In genomic region chr19:13689050-13689449, GRCh38 we compare ENCODE assay signal across 11 cellular contexts.
DNase-seq lines count a peak whose midpoint lies in the region; ATAC-seq and TF ChIP-seq lines count a peak whose summit lies in the region.
"Had no signal": no experiment of that assay in that cellular context is flagged by ENCODE, and none has a peak within 500 bp of the region (broad histone marks: within the 10 kb centered on the region; RNA-seq: fewer than 3 reads in every experiment).

No MANE protein-coding gene starts in this region.

- H3K27ac Mint-ChIP-seq in activated naive CD4-positive, alpha-beta T cell treated with anti-CD3 and anti-CD28 coated beads for 36 hours = no peak overlapping the region
- no peak overlapping the region for H3K27ac Mint-ChIP-seq in activated T-helper 17 cell treated with anti-CD3 and anti-CD28 coated beads, Interleukin-2, amount 50 U/mL, for 72 hours
- no peak overlapping the region for H3K27ac Mint-ChIP-seq in neural progenitor cell

- H3K4me3 Mint-ChIP-seq in activated naive CD4-positive, alpha-beta T cell treated with anti-CD3 and anti-CD28 coated beads for 36 hours = no peak overlapping the region
- no peak overlapping the region for H3K4me3 Mint-ChIP-seq in activated T-helper 17 cell treated with anti-CD3 and anti-CD28 coated beads, Interleukin-2, amount 50 U/mL, for 72 hours
- H3K4me3 Mint-ChIP-seq in neural progenitor cell = no peak overlapping the region

- TF ChIP-seq CTCF in neural progenitor cell (IDR thresholded peaks at IDR 0.05) = no peak

- H3K27ac ChIP-seq in Karpas-422 (ENCODE audit: low read length) = no peak overlapping the region
- no peak overlapping the region for H3K27ac ChIP-seq in neural progenitor cell
- H3K27ac ChIP-seq: foreskin keratinocyte, ovary had no signal

- H3K9me3 ChIP-seq in Karpas-422 (ENCODE audit: low read length) (no peaks in the 10 kb centered on the region), neural progenitor cell (ENCODE audit: low read depth) (no peaks in the 10 kb centered on the region)
- H3K9me3 ChIP-seq: ovary had no signal

- no peaks in the 10 kb centered on the region for H3K4me1 Mint-ChIP-seq in activated naive CD4-positive, alpha-beta T cell treated with anti-CD3 and anti-CD28 coated beads for 36 hours (ENCODE audit: low read depth)
- no peaks in the 10 kb centered on the region for H3K4me1 Mint-ChIP-seq in activated T-helper 17 cell treated with anti-CD3 and anti-CD28 coated beads, Interleukin-2, amount 50 U/mL, for 72 hours
- H3K4me1 Mint-ChIP-seq in neural progenitor cell = peaks cover 15% of the 10 kb centered on the region

- H3K4me2 ChIP-seq in Karpas-422 (ENCODE audit: low read depth, low read length, poor library complexity, severe bottlenecking) (no peak overlapping the region), neural progenitor cell (no peak overlapping the region)

- H3K27me3 ChIP-seq in Karpas-422 (ENCODE audit: low read length) = no peaks in the 10 kb centered on the region
- no peaks in the 10 kb centered on the region for H3K27me3 ChIP-seq in neural progenitor cell
- H3K27me3 ChIP-seq: foreskin keratinocyte, ovary had no signal

- no peaks in the 10 kb centered on the region for H3K9me3 Mint-ChIP-seq in activated naive CD4-positive, alpha-beta T cell treated with anti-CD3 and anti-CD28 coated beads for 36 hours
- H3K9me3 Mint-ChIP-seq in activated T-helper 17 cell treated with anti-CD3 and anti-CD28 coated beads, Interleukin-2, amount 50 U/mL, for 72 hours = no peaks in the 10 kb centered on the region
- H3K9me3 Mint-ChIP-seq in neural progenitor cell = no peaks in the 10 kb centered on the region

- no peak overlapping the region for H3K9ac ChIP-seq in Karpas-422 (ENCODE audit: low read length)
- no peak overlapping the region for H3K9ac ChIP-seq in neural progenitor cell

- H3K9me2 ChIP-seq in Karpas-422 (replicated peaks; ENCODE audit: insufficient read depth, low read length) = no peaks in the 10 kb centered on the region

- peak; percentile 63 for ATAC-seq in activated T-helper 17 cell treated with anti-CD3 and anti-CD28 coated beads, Interleukin-2, amount 50 U/mL, for 72 hours (replicated peaks)
- no peak for ATAC-seq in GM18867 (IDR thresholded peaks at IDR 0.05; ENCODE audit: unreplicated experiment)
- ATAC-seq: foreskin keratinocyte had no signal

- no peaks in the 10 kb centered on the region for H3K79me2 ChIP-seq in Karpas-422 (ENCODE audit: low read length)
- no peaks in the 10 kb centered on the region for H3K79me2 ChIP-seq in neural progenitor cell (ENCODE audit: low read depth)

- intact Hi-C loops in activated naive CD4-positive, alpha-beta T cell treated with anti-CD3 and anti-CD28 coated beads for 36 hours (cut with micrococcal nuclease) = no loop called here

- no peaks in the 10 kb centered on the region for H3K27me3 Mint-ChIP-seq in activated naive CD4-positive, alpha-beta T cell treated with anti-CD3 and anti-CD28 coated beads for 36 hours (ENCODE audit: low read depth)
- peaks cover 15% of the 10 kb centered on the region for H3K27me3 Mint-ChIP-seq in activated T-helper 17 cell treated with anti-CD3 and anti-CD28 coated beads, Interleukin-2, amount 50 U/mL, for 72 hours
- peaks cover 7% of the 10 kb centered on the region for H3K27me3 Mint-ChIP-seq in neural progenitor cell (ENCODE audit: insufficient read depth, low read depth)

- DNase-seq in activated naive CD4-positive, alpha-beta T cell treated with anti-CD3 and anti-CD28 coated beads for 36 hours = peak; percentile 11
- DNase-seq in activated naive CD4-positive, alpha-beta T cell treated with Interleukin-2 at 50 U/mL for 16 hours = no peak
- DNase-seq in Karpas-422 (peak; percentile 75), neural progenitor cell (ENCODE audit: low spot score) (peak; percentile 43), LoVo (ENCODE audit: low spot score) (no peak), NCI-H1048 (lab: John Stamatoyannopoulos, UW) (no peak)
- DNase-seq: activated naive CD4-positive, alpha-beta T cell; foreskin keratinocyte; ovary had no signal

- peak overlapping the region; percentile 48; the same call in 1 of the 2 replicates for H2AFZ ChIP-seq in Karpas-422 (ENCODE audit: low read length)
- peak overlapping the region; percentile 84 for H2AFZ ChIP-seq in neural progenitor cell (replicated peaks)

- H4K20me1 ChIP-seq in Karpas-422 (ENCODE audit: insufficient read depth, low read depth, low read length) (no peaks in the 10 kb centered on the region), neural progenitor cell (ENCODE audit: low read depth) (no peaks in the 10 kb centered on the region)

- H3K36me3 ChIP-seq in Karpas-422 (ENCODE audit: insufficient read depth, low read length) (no peaks in the 10 kb centered on the region), neural progenitor cell (no peaks in the 10 kb centered on the region)
- H3K36me3 ChIP-seq: ovary had no signal

- H3K4me1 ChIP-seq in Karpas-422 (ENCODE audit: low read length) = no peaks in the 10 kb centered on the region
- H3K4me1 ChIP-seq in neural progenitor cell = no peaks in the 10 kb centered on the region

- H3F3A ChIP-seq in neural progenitor cell (ENCODE audit: low read depth) = no peaks in the 10 kb centered on the region

- H3K4me3 ChIP-seq in Karpas-422 (ENCODE audit: low read length) = no peak overlapping the region
- no peak overlapping the region for H3K4me3 ChIP-seq in neural progenitor cell
- H3K4me3 ChIP-seq: ovary had no signal

- CTCF ChIA-PET in activated naive CD4-positive, alpha-beta T cell treated with anti-CD3 and anti-CD28 coated beads for 36 hours (lab: Charles Lee) = no interaction called here

- H3K36me3 Mint-ChIP-seq in activated naive CD4-positive, alpha-beta T cell treated with anti-CD3 and anti-CD28 coated beads for 36 hours (ENCODE audit: low read depth) = no peaks in the 10 kb centered on the region
- no peaks in the 10 kb centered on the region for H3K36me3 Mint-ChIP-seq in activated T-helper 17 cell treated with anti-CD3 and anti-CD28 coated beads, Interleukin-2, amount 50 U/mL, for 72 hours (ENCODE audit: low read depth)
- H3K36me3 Mint-ChIP-seq in neural progenitor cell = no peaks in the 10 kb centered on the region

Comparison
In these comparisons a context has a peak if more than half of its experiments do, and no peak if none do; other contexts are left out.
1. DNase-seq: peak in activated naive CD4-positive, alpha-beta T cell treated with anti-CD3 and anti-CD28 coated beads for 36 hours (single experiment), Karpas-422 (single experiment) and neural progenitor cell (single experiment); none in activated naive CD4-positive, alpha-beta T cell treated with Interleukin-2 at 50 U/mL for 16 hours (single experiment), LoVo (single experiment) and NCI-H1048 (single experiment).